In the genomic region with DNA sequence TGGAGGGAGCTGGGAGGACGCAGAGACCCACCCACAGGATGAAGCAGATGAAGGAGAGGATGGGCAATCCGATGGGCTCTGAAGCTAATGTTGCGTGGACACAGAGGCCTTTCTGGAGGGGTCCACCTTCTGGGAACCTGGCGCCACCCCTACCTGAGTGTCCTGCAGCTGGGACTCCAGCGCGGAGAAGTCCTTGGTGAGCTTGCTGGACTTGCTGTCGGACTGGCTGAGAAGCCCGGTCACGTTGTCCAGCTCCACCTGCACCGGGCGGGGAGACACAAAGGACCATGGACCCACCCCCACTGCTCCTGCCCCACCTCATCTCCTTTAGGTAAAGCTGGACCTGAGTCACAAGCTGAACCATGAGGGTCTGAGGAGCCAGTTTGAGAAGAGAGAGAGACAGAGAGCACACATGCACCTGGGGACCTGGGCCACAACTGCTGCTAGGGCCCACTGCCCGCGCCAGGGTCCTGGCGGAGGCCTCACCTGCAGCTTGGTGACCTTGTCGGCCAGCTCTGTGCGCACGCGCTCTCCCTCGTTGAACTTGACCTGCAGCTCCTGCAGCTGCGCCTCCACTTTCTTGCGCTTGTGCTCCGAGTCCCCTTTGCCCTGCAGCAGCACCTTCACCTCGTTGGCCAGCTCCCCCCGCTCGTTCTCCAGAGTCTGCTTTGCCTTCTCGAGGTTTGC, we compare ENCODE assay signal across 1 cellular context.
TF ChIP-seq lines count a peak whose summit lies in the region.

No MANE protein-coding gene starts in this region.

TF ChIP-seq in endothelial cell of umbilical vein, 7 proteins besides CTCF, POLR2A, EP300 and RAD21:
- no peak for TF ChIP-seq JUN (IDR thresholded peaks at IDR 0.05; ENCODE audit: borderline replicate concordance, insufficient read depth, insufficient read length, low read depth)
